9 cellular contexts compared by ENCODE assay signal in genomic region chr16:49463529-49463928, GRCh38.
A peak's percentile ranks its signal among the peaks of the same experiment; 100 is the strongest.
DNase-seq lines count a peak whose midpoint lies in the region; ATAC-seq lines count a peak whose summit lies in the region.
"Had no signal": no experiment of that assay in that cellular context is flagged by ENCODE, and none has a peak within 500 bp of the region (broad histone marks: within the 10 kb centered on the region; RNA-seq: fewer than 3 reads in every experiment).

No MANE protein-coding gene starts in this region.

- H3K27me3 ChIP-seq in CD4-positive, CD25-positive, alpha-beta regulatory T cell (ENCODE audit: control insufficient read depth, insufficient read depth, low read length): no peaks in the 10 kb centered on the region

- H3K4me3 Mint-ChIP-seq in CD4-positive, CD25-positive, alpha-beta regulatory T cell: peak overlapping the region; percentile 24 to 80 (median 47)

- H3K4me1 Mint-ChIP-seq in CD4-positive, CD25-positive, alpha-beta regulatory T cell: peaks cover 0 to 49% (median 22%) of the 10 kb centered on the region in 4 donors

- ATAC-seq in CD4-positive, CD25-positive, alpha-beta regulatory T cell (ENCODE audit: low read depth in 2 of 2): peak; percentile 86 to 96
- ATAC-seq in GM21576 (IDR thresholded peaks at IDR 0.05; ENCODE audit: unreplicated experiment): peak; percentile 95

- H3K27me3 Mint-ChIP-seq in CD4-positive, CD25-positive, alpha-beta regulatory T cell: peaks cover 5% of the 10 kb centered on the region

- H3K9me3 Mint-ChIP-seq in CD4-positive, CD25-positive, alpha-beta regulatory T cell: peaks cover 0 to 2% (median 0%) of the 10 kb centered on the region in 7 donors

- peak; percentile 49 to 94 (median 80) for DNase-seq in CD4-positive, CD25-positive, alpha-beta regulatory T cell
- DNase-seq in NCI-H1417 (lab: John Stamatoyannopoulos, UW): peak; percentile 21 to 98 (median 93)
- DNase-seq in activated T-cell treated with anti-CD3 and anti-CD28 coated beads for 48 hours (ENCODE audit: low read depth): peak; percentile 35
- DNase-seq in stimulated activated CD4-positive, alpha-beta T cell treated with anti-CD3 and anti-CD28 coated beads, Interleukin-1b, Interleukin-23, amount 100 ng/mL, for 48 hours: peak; percentile 64
- DNase-seq in nucleus accumbens (lab: John Stamatoyannopoulos, UW): no peak
- no peak for DNase-seq in HCEC 1CT
- DNase-seq in iPS-NIHi7 (ENCODE audit: extremely low spot score): no peak

- H3K27ac ChIP-seq in CD4-positive, CD25-positive, alpha-beta regulatory T cell (ENCODE audit: insufficient read depth, low read length, poor library complexity, severe bottlenecking): no peak overlapping the region
- H3K27ac ChIP-seq: VCaP had no signal

- H3K36me3 Mint-ChIP-seq in CD4-positive, CD25-positive, alpha-beta regulatory T cell: no peaks in the 10 kb centered on the region

- no peaks in the 10 kb centered on the region for H3K9me3 ChIP-seq in CD4-positive, CD25-positive, alpha-beta regulatory T cell (ENCODE audit: control insufficient read depth in 2 of 2, low read length in 2 of 2)

- H3K36me3 ChIP-seq in CD4-positive, CD25-positive, alpha-beta regulatory T cell (ENCODE audit: control insufficient read depth, insufficient read depth, low read length): no peaks in the 10 kb centered on the region

- peaks cover 24% of the 10 kb centered on the region for H3K4me1 ChIP-seq in CD4-positive, CD25-positive, alpha-beta regulatory T cell (ENCODE audit: control insufficient read depth, insufficient read depth, low read length, poor library complexity, severe bottlenecking)

- peak overlapping the region; percentile 83 to 94 (median 91) for H3K27ac Mint-ChIP-seq in CD4-positive, CD25-positive, alpha-beta regulatory T cell

- H3K4me3 ChIP-seq in CD4-positive, CD25-positive, alpha-beta regulatory T cell (ENCODE audit: low read depth, low read length): peak overlapping the region; percentile 31

Comparison
In these comparisons a context has a peak if more than half of its experiments do, and no peak if none do; other contexts are left out.
1. DNase-seq: peak in CD4-positive, CD25-positive, alpha-beta regulatory T cell (3 of 3), NCI-H1417 (3 of 3), activated T-cell treated with anti-CD3 and anti-CD28 coated beads for 48 hours (single experiment) and stimulated activated CD4-positive, alpha-beta T cell treated with anti-CD3 and anti-CD28 coated beads, Interleukin-1b, Interleukin-23, amount 100 ng/mL, for 48 hours (single experiment); none in nucleus accumbens (0 of 56), HCEC 1CT (single experiment) and iPS-NIHi7 (single experiment).